8 cellular contexts compared by ENCODE assay signal in the genomic region with DNA sequence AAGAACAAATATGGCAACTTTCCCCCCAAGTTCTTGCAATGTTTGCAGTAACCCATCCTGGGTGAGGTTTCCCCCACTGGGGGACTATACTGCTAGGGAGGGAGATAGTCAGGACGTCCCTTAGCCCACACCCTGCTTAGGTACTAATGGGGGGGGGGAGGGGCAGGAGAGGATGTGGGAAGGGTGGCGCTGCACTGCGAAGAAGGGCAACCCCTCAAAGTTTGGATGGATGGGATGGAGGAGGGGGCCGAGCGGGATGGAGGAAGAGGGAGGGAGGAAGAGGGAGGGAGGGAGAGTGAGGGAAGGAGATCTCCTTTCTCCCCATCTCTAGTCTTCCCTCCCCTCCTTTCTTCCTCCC.
DNase-seq lines count a peak whose midpoint lies in the region; ATAC-seq and TF ChIP-seq lines count a peak whose summit lies in the region.

No MANE protein-coding gene starts in this region.

- H3K4me1 ChIP-seq in iPS DF 6.9 (ENCODE audit: control insufficient read depth, insufficient read depth, low read length) (peaks cover 3% of the 10 kb centered on the region), left lung (peaks cover 2 to 30% of the 10 kb centered on the region in 2 donors)

- WGBS in iPS DF 6.9 (ENCODE audit: insufficient coverage, insufficient read length), result no CpG with 5 or more reads among the region's 5 CpGs

- H3K9me3 Mint-ChIP-seq in activated CD4-positive, alpha-beta T cell treated with anti-CD3 and anti-CD28 coated beads for 36 hours (ENCODE audit: low read depth), result no peaks in the 10 kb centered on the region
- no peaks in the 10 kb centered on the region for H3K9me3 Mint-ChIP-seq in activated CD4-positive, alpha-beta memory T cell treated with anti-CD3 and anti-CD28 coated beads for 36 hours
- H3K9me3 Mint-ChIP-seq in stimulated activated memory B cell treated with anti-CD40 and anti-IgM and Interleukin-4, amounts not matched to agents 10 μg/mL and 1 μg/mL and 100 μg/mL, for 72 hours, result peaks cover 2% of the 10 kb centered on the region

- H3K27ac ChIP-seq in iPS DF 6.9 (ENCODE audit: low read length) (no peak overlapping the region), left lung (no peak overlapping the region)

- no peaks in the 10 kb centered on the region for H3K36me3 Mint-ChIP-seq in activated CD4-positive, alpha-beta T cell treated with anti-CD3 and anti-CD28 coated beads for 36 hours (ENCODE audit: low read depth)
- H3K36me3 Mint-ChIP-seq in activated CD4-positive, alpha-beta memory T cell treated with anti-CD3 and anti-CD28 coated beads for 36 hours, result peaks cover 2% of the 10 kb centered on the region
- no peaks in the 10 kb centered on the region for H3K36me3 Mint-ChIP-seq in stimulated activated memory B cell treated with anti-CD40 and anti-IgM and Interleukin-4, amounts not matched to agents 10 μg/mL and 1 μg/mL and 100 μg/mL, for 72 hours

- ATAC-seq in activated CD4-positive, alpha-beta T cell treated with anti-CD3 and anti-CD28 coated beads for 36 hours, result no peak
- no peak for ATAC-seq in stimulated activated memory B cell treated with anti-CD40 and anti-IgM and Interleukin-4, amounts not matched to agents 10 μg/mL and 1 μg/mL and 100 μg/mL, for 72 hours
- ATAC-seq in left lung, result no peak

- H3K27me3 Mint-ChIP-seq in activated CD4-positive, alpha-beta T cell treated with anti-CD3 and anti-CD28 coated beads for 36 hours, result peaks cover 83% of the 10 kb centered on the region
- peaks cover 82% of the 10 kb centered on the region for H3K27me3 Mint-ChIP-seq in activated CD4-positive, alpha-beta memory T cell treated with anti-CD3 and anti-CD28 coated beads for 36 hours
- H3K27me3 Mint-ChIP-seq in stimulated activated memory B cell treated with anti-CD40 and anti-IgM and Interleukin-4, amounts not matched to agents 10 μg/mL and 1 μg/mL and 100 μg/mL, for 72 hours, result peaks cover 89% of the 10 kb centered on the region

- peak overlapping the region; percentile 47 for H3K4me3 Mint-ChIP-seq in activated CD4-positive, alpha-beta T cell treated with anti-CD3 and anti-CD28 coated beads for 36 hours
- H3K4me3 Mint-ChIP-seq in activated CD4-positive, alpha-beta memory T cell treated with anti-CD3 and anti-CD28 coated beads for 36 hours, result peak overlapping the region; percentile 66
- peak overlapping the region; percentile 71 for H3K4me3 Mint-ChIP-seq in stimulated activated memory B cell treated with anti-CD40 and anti-IgM and Interleukin-4, amounts not matched to agents 10 μg/mL and 1 μg/mL and 100 μg/mL, for 72 hours

- no peaks in the 10 kb centered on the region for H3K36me3 ChIP-seq in iPS DF 6.9 (ENCODE audit: control insufficient read depth, insufficient read depth, low read length)
- no peaks in the 10 kb centered on the region for H3K36me3 ChIP-seq in left lung

- no peak overlapping the region for H3K27ac Mint-ChIP-seq in activated CD4-positive, alpha-beta T cell treated with anti-CD3 and anti-CD28 coated beads for 36 hours
- H3K27ac Mint-ChIP-seq in activated CD4-positive, alpha-beta memory T cell treated with anti-CD3 and anti-CD28 coated beads for 36 hours, result no peak overlapping the region
- no peak overlapping the region for H3K27ac Mint-ChIP-seq in stimulated activated memory B cell treated with anti-CD40 and anti-IgM and Interleukin-4, amounts not matched to agents 10 μg/mL and 1 μg/mL and 100 μg/mL, for 72 hours

- no peak for TF ChIP-seq CTCF in left lung (IDR thresholded peaks at IDR 0.05)

- H3K4me3 ChIP-seq in iPS DF 6.9 (ENCODE audit: low read length), result peak overlapping the region; percentile 63; the same call in 1 of the 2 replicates
- H3K4me3 ChIP-seq in left lung, result peak overlapping the region in 1 of 2 donors; percentile 43

- H3K9me3 ChIP-seq in iPS DF 6.9 (ENCODE audit: control insufficient read depth, insufficient read depth, low read length) (no peaks in the 10 kb centered on the region), left lung (no peaks in the 10 kb centered on the region)

- POLR2A ChIA-PET in activated CD4-positive, alpha-beta T cell treated with anti-CD3 and anti-CD28 coated beads for 36 hours (lab: Charles Lee), result no interaction called here
- POLR2A ChIA-PET in activated CD4-positive, alpha-beta memory T cell treated with anti-CD3 and anti-CD28 coated beads for 36 hours (lab: Charles Lee), result no interaction called here

- intact Hi-C loops in activated CD4-positive, alpha-beta T cell treated with anti-CD3 and anti-CD28 coated beads for 36 hours (cut with DNase I, micrococcal nuclease), result loop anchor here (1.0 to 5.0 kb wide), 7 partner anchors 62 to 732 kb away; a partner anchor contains a TSS
- intact Hi-C loops in activated CD4-positive, alpha-beta memory T cell treated with anti-CD3 and anti-CD28 coated beads for 36 hours (cut with micrococcal nuclease), result loop anchor here (2.0 to 10.0 kb wide), 4 partner anchors 101 to 735 kb away; a partner anchor contains a TSS
- intact Hi-C loops in left lung (cut with DNase I), result no loop called here

- no peak for DNase-seq in activated CD4-positive, alpha-beta T cell treated with anti-CD3 and anti-CD28 coated beads for 36 hours
- no peak for DNase-seq in activated CD4-positive, alpha-beta T cell treated with anti-CD3 and anti-CD28 coated beads for 4 hours
- no peak for DNase-seq in activated CD4-positive, alpha-beta memory T cell treated with anti-CD3 and anti-CD28 coated beads for 36 hours
- no peak for DNase-seq in iPS DF 6.9 (ENCODE audit: low read depth, low spot score)
- no peak for DNase-seq in NCI-H226
- no peak for DNase-seq in SW 1271 (lab: John Stamatoyannopoulos, UW)
- DNase-seq in left lung, result no peak

- CTCF ChIA-PET in activated CD4-positive, alpha-beta T cell treated with anti-CD3 and anti-CD28 coated beads for 36 hours (lab: Charles Lee), result no interaction called here
- CTCF ChIA-PET in activated CD4-positive, alpha-beta memory T cell treated with anti-CD3 and anti-CD28 coated beads for 36 hours (lab: Charles Lee), result interaction anchor here (1.5 to 4.7 kb wide), 2 partner anchors 13 to 272 kb away, joined by 5 to 28 read pairs; no protein-coding TSS in a partner anchor

- H3K27me3 ChIP-seq in iPS DF 6.9 (ENCODE audit: control insufficient read depth, insufficient read depth, low read length) (peaks cover 75% of the 10 kb centered on the region), left lung (peaks cover 96 to 100% of the 10 kb centered on the region in 2 donors)

- peaks cover 42% of the 10 kb centered on the region for H3K4me1 Mint-ChIP-seq in activated CD4-positive, alpha-beta T cell treated with anti-CD3 and anti-CD28 coated beads for 36 hours
- peaks cover 42% of the 10 kb centered on the region for H3K4me1 Mint-ChIP-seq in activated CD4-positive, alpha-beta memory T cell treated with anti-CD3 and anti-CD28 coated beads for 36 hours (ENCODE audit: low read depth)
- H3K4me1 Mint-ChIP-seq in stimulated activated memory B cell treated with anti-CD40 and anti-IgM and Interleukin-4, amounts not matched to agents 10 μg/mL and 1 μg/mL and 100 μg/mL, for 72 hours, result peaks cover 57% of the 10 kb centered on the region

Comparison
In these comparisons a context has a peak if more than half of its experiments do, and no peak if none do; other contexts are left out.
1. intact Hi-C loops: an anchor here in activated CD4-positive, alpha-beta T cell treated with anti-CD3 and anti-CD28 coated beads for 36 hours (1.0 to 5.0 kb wide) and activated CD4-positive, alpha-beta memory T cell treated with anti-CD3 and anti-CD28 coated beads for 36 hours (2.0 to 10.0 kb wide); none called in left lung.